Comparison of ENCODE assay signal across 23 cellular contexts in genomic region chr4:185378264-185378663, GRCh38.
"Had no signal": no experiment of that assay in that cellular context is flagged by ENCODE, and none has a peak within 500 bp of the region (broad histone marks: within the 10 kb centered on the region; RNA-seq: fewer than 3 reads in every experiment).

No MANE protein-coding gene starts in this region.

- H3K27me3 Mint-ChIP-seq: stimulated activated memory B cell treated with anti-CD40 and anti-IgM and Interleukin-4, amounts not matched to agents 10 μg/mL and 1 μg/mL and 100 μg/mL, for 72 hours; stimulated activated naive CD8-positive, alpha-beta T cell treated with anti-CD3 and anti-CD28 coated beads, Interleukin-15, amount 100 ng/mL, for 72 hours; type B pancreatic cell had no signal

- H3K4me3 Mint-ChIP-seq: naive thymus-derived CD4-positive, alpha-beta T cell; natural killer cell treated with Interleukin-12 subunit alpha and Interleukin-12 subunit beta and Interleukin-15 and Interleukin-18, amount 100 ng/mL, for 72 hours; stimulated activated memory B cell treated with anti-CD40 and anti-IgM and Interleukin-4, amounts not matched to agents 10 μg/mL and 1 μg/mL and 100 μg/mL, for 72 hours; stimulated activated naive CD8-positive, alpha-beta T cell treated with anti-CD3 and anti-CD28 coated beads, Interleukin-15, amount 100 ng/mL, for 72 hours; type B pancreatic cell had no signal

- H3K36me3 Mint-ChIP-seq: natural killer cell treated with Interleukin-12 subunit alpha and Interleukin-12 subunit beta and Interleukin-15 and Interleukin-18, amount 100 ng/mL, for 72 hours had no signal

- ATAC-seq: mucosa of descending colon; naive thymus-derived CD4-positive, alpha-beta T cell; natural killer cell treated with Interleukin-12 subunit alpha and Interleukin-12 subunit beta and Interleukin-15 and Interleukin-18, amount 100 ng/mL, for 72 hours; right lobe of liver; stimulated activated memory B cell treated with anti-CD40 and anti-IgM and Interleukin-4, amounts not matched to agents 10 μg/mL and 1 μg/mL and 100 μg/mL, for 72 hours; stimulated activated naive CD8-positive, alpha-beta T cell treated with anti-CD3 and anti-CD28 coated beads, Interleukin-15, amount 100 ng/mL, for 72 hours had no signal

- H3K4me3 ChIP-seq: hepatocyte, left ventricle myocardium inferior, lung, mucosa of descending colon, right atrium auricular region, right lobe of liver, smooth muscle cell, tibial nerve, vagina had no signal

- DNase-seq: islet precursor cell; left ventricle myocardium inferior; mesendoderm; midbrain; mucosa of descending colon; naive thymus-derived CD4-positive, alpha-beta T cell; right lobe of liver; stimulated activated CD4-positive, alpha-beta T cell treated with anti-CD3 and anti-CD28 coated beads, Interleukin-1b, Interleukin-23, amount 100 ng/mL, for 48 hours; stimulated activated CD4-positive, alpha-beta T cell treated with anti-CD3 and anti-CD28 coated beads, Interleukin-2, amount 100 ng/mL, for 48 hours; stimulated activated CD4-positive, alpha-beta T cell treated with anti-CD3 and anti-CD28 coated beads, Interleukin-4, amount 100 ng/mL, for 4 hours; stimulated activated CD8-positive, alpha-beta memory T cell treated with anti-CD3 and anti-CD28 coated beads, Interleukin-4, amount 100 ng/mL, for 48 hours; stimulated activated naive CD4-positive, alpha-beta T cell treated with Interleukin-2 at 50 U/mL for 16 hours; stimulated activated naive CD8-positive, alpha-beta T cell treated with anti-CD3 and anti-CD28 coated beads, Interleukin-15, amount 100 ng/mL, for 72 hours; substantia nigra had no signal

- H3K4me1 Mint-ChIP-seq: naive thymus-derived CD4-positive, alpha-beta T cell; stimulated activated memory B cell treated with anti-CD40 and anti-IgM and Interleukin-4, amounts not matched to agents 10 μg/mL and 1 μg/mL and 100 μg/mL, for 72 hours; stimulated activated naive CD8-positive, alpha-beta T cell treated with anti-CD3 and anti-CD28 coated beads, Interleukin-15, amount 100 ng/mL, for 72 hours had no signal

- H3K27me3 ChIP-seq: hepatocyte, right atrium auricular region, right lobe of liver, tibial nerve, vagina had no signal

- H3K27ac Mint-ChIP-seq: naive thymus-derived CD4-positive, alpha-beta T cell; natural killer cell treated with Interleukin-12 subunit alpha and Interleukin-12 subunit beta and Interleukin-15 and Interleukin-18, amount 100 ng/mL, for 72 hours; stimulated activated memory B cell treated with anti-CD40 and anti-IgM and Interleukin-4, amounts not matched to agents 10 μg/mL and 1 μg/mL and 100 μg/mL, for 72 hours; stimulated activated naive CD8-positive, alpha-beta T cell treated with anti-CD3 and anti-CD28 coated beads, Interleukin-15, amount 100 ng/mL, for 72 hours; type B pancreatic cell had no signal

- H3K36me3 ChIP-seq: left ventricle myocardium inferior, right atrium auricular region, right lobe of liver, vagina had no signal
